In the genomic region with DNA sequence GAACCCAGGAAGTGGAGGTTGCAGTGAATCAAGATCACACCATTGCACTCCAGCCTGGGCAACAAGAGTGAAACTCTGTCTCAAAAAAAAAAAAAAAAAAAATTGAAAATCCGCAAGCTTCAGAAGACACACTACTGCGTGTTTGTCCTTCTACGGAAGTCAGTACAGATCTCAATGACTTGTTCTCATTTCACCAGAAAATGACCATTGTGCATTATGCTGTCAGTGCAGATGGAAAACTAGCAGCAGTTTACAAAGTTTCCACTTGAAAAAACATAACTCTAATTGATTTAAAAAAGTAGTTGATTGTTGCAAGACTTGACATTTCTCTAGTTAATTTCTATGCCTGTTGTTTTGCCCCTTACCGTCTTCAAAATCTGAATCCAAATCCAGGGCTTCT, we compare ENCODE assay signal across 7 cellular contexts.
"Had no signal": no experiment of that assay in that cellular context is flagged by ENCODE, and none has a peak within 500 bp of the region (broad histone marks: within the 10 kb centered on the region; RNA-seq: fewer than 3 reads in every experiment).

No MANE protein-coding gene starts in this region.

- H3K4me3 Mint-ChIP-seq: IgD-negative memory B cell had no signal

- H3K27ac Mint-ChIP-seq: IgD-negative memory B cell had no signal

- ATAC-seq: HepG2, K562 had no signal

- DNase-seq: IMR-90, KBM-7 had no signal

- H3K4me3 ChIP-seq: K562 had no signal

- H3K27ac ChIP-seq: HL-60 had no signal

- FAIRE-seq: HepG2, HTR-8/SVneo, K562 had no signal

- H3K27me3 Mint-ChIP-seq: IgD-negative memory B cell had no signal
